Comparison of ENCODE assay signal across 8 cellular contexts in the genomic region with DNA sequence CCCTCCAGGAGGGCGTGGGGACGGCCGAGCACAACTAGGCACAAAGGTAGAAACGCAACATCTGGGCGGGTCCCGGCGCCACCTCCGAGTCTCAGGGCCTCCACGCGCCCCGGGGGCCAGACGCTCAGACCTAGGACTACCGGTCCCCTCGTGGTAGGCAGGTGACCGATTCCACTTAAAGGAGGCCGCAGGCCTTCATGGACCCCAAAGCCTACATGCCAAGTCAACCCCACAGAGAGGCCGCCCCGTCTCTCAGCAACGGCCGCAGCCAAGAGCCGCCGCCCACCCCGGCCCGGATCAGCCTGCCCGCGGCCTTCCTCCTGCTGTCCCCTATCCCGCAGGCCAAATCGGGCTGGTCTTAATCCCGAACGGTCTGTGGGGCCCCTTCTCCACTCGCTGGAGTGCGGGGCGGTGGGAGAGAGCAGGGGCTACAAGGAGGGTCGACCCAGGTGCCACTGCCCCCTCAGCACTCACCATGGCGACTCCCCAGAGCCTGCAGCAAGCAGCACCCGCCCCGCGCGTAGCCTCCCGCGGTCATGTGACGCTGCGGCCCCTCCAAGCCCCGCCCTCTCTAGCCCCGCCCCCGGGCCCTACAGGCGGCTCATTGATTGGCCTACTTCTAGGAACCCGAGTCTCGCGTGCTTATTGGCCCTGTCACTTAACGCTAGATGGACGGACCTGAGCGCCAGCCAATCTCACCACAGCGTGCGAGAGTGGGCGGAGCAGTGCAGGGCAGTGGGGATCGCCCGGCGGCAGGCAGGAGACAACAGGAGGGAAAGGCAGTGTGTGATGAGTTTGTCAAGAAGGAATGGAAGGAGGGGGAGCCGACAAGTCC. TPM values are rescaled to one million over a fixed set of nuclear protein-coding genes. Genes with fewer than 3 reads are reported as not detected.
DNase-seq lines count a peak whose midpoint lies in the region; ATAC-seq and TF ChIP-seq lines count a peak whose summit lies in the region.

Gene VPS35 (minus strand): TSS at position 522 of the 835 bp plus-strand sequence. CDS start 45 bp downstream, at position 477.

- no peaks in the 10 kb centered on the region for H3K27me3 Mint-ChIP-seq in activated CD4-positive, alpha-beta T cell treated with anti-CD3 and anti-CD28 coated beads, Interleukin-2, amount 10 ng/mL, durations not matched to agents 7 days and 5 days

- no peaks in the 10 kb centered on the region for H3K27me3 ChIP-seq in left lung

- H3K27ac ChIP-seq in left lung, result peak within 1 kb of the TSS; percentile 93 to 94

- DNase-seq in C1 segment of cervical spinal cord (lab: John Stamatoyannopoulos, UW) (peak; percentile 96 to 100 (median 99)), NCI-H526 treated with DMSO at 0.1 percent for 48 hours (lab: John Stamatoyannopoulos, UW) (peak; percentile 97), dedifferentiated amniotic fluid mesenchymal stem cell (ENCODE audit: extremely low spot score) (peak; percentile 99), left lung (peak; percentile 99 to 100)
- peak; percentile 100 for DNase-seq in activated CD4-positive, alpha-beta T cell treated with anti-CD3 and anti-CD28 coated beads, Interleukin-2, amount 10 ng/mL, durations not matched to agents 7 days and 5 days
- peak; percentile 99 for DNase-seq in stimulated activated CD4-positive, alpha-beta T cell treated with anti-CD3 and anti-CD28 coated beads, Interleukin-2, amount 100 ng/mL, for 48 hours

- peaks cover 22% of the 10 kb centered on the region for H3K36me3 Mint-ChIP-seq in activated CD4-positive, alpha-beta T cell treated with anti-CD3 and anti-CD28 coated beads, Interleukin-2, amount 10 ng/mL, durations not matched to agents 7 days and 5 days (ENCODE audit: low read depth)

- H3K4me1 Mint-ChIP-seq in activated CD4-positive, alpha-beta T cell treated with anti-CD3 and anti-CD28 coated beads, Interleukin-2, amount 10 ng/mL, durations not matched to agents 7 days and 5 days, result peaks cover 32% of the 10 kb centered on the region

- POLR2A ChIA-PET in activated CD4-positive, alpha-beta T cell treated with anti-CD3 and anti-CD28 coated beads, Interleukin-2, amount 10 ng/mL, durations not matched to agents 7 days and 5 days (lab: Charles Lee), result no interaction called here

- intact Hi-C loops in left lung (cut with DNase I), result no loop called here

- peak; percentile 82 for ATAC-seq in GM19328 (IDR thresholded peaks at IDR 0.05; ENCODE audit: unreplicated experiment)
- peak; percentile 78 for ATAC-seq in HG03520 (IDR thresholded peaks at IDR 0.05; ENCODE audit: unreplicated experiment)
- peak; percentile 93 for ATAC-seq in left lung

- H3K9me3 ChIP-seq in left lung, result no peaks in the 10 kb centered on the region

- H3K36me3 ChIP-seq in left lung, result no peaks in the 10 kb centered on the region

- TF ChIP-seq CTCF in left lung (IDR thresholded peaks at IDR 0.05), result no peak

- H3K4me1 ChIP-seq in left lung, result peaks cover 16 to 52% of the 10 kb centered on the region in 2 donors

- H3K27ac Mint-ChIP-seq in activated CD4-positive, alpha-beta T cell treated with anti-CD3 and anti-CD28 coated beads, Interleukin-2, amount 10 ng/mL, durations not matched to agents 7 days and 5 days, result no peak within 1 kb of the TSS

- CTCF ChIA-PET in activated CD4-positive, alpha-beta T cell treated with anti-CD3 and anti-CD28 coated beads, Interleukin-2, amount 10 ng/mL, durations not matched to agents 7 days and 5 days (lab: Charles Lee), result interaction anchor here (3.1 kb wide), 1 partner anchor 16 kb away, joined by 8 read pairs; no protein-coding TSS in a partner anchor

- peak within 1 kb of the TSS; percentile 86 to 87 for H3K4me3 ChIP-seq in left lung

- no peak within 1 kb of the TSS for H3K4me3 Mint-ChIP-seq in activated CD4-positive, alpha-beta T cell treated with anti-CD3 and anti-CD28 coated beads, Interleukin-2, amount 10 ng/mL, durations not matched to agents 7 days and 5 days

- no peaks in the 10 kb centered on the region for H3K9me3 Mint-ChIP-seq in activated CD4-positive, alpha-beta T cell treated with anti-CD3 and anti-CD28 coated beads, Interleukin-2, amount 10 ng/mL, durations not matched to agents 7 days and 5 days

RNA-seq across cellular contexts. Expression of gene VPS35, which starts in this region (rescaled TPM):
- total RNA-seq in activated CD4-positive, alpha-beta T cell treated with anti-CD3 and anti-CD28 coated beads, Interleukin-2, amount 10 ng/mL, durations not matched to agents 7 days and 5 days, result 10 to 100 TPM; 71.7 to 75.0 TPM
- 100 to 1,000 TPM; 102 to 116 TPM for total RNA-seq in left lung

Comparison
In these comparisons a context has a peak if more than half of its experiments do, and no peak if none do; other contexts are left out.
1. Peak in every context shown above with its lines: DNase-seq, ATAC-seq, H3K4me3 ChIP-seq and H3K27ac ChIP-seq.